Comparison of ENCODE assay signal across 8 cellular contexts in the genomic region with DNA sequence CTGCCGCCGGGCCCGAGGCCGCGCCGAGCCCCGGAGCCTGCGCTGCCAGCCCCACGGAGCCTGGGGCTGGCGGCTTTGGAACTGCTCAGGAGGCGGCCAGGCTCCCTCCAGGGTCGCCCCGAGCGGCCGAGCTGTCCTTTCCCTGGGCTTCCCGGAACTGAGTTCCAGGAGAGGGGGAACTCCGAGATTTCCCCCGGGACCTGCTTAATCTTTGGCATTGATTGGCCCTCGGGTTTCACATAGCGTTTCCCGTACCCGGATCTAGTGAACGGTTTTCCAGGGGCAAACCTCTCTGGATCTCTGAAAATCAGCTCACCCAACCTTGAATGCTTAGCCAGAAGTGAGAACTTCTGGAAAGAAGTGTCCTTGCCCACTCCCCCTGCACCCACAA. TPM values are rescaled to one million over a fixed set of nuclear protein-coding genes. Genes with fewer than 3 reads are reported as not detected.
DNase-seq lines count a peak whose midpoint lies in the region; ATAC-seq and TF ChIP-seq lines count a peak whose summit lies in the region.

No MANE protein-coding gene starts in this region.

- H3K4me1 ChIP-seq in fibroblast of lung (ENCODE audit: control insufficient read depth, extremely low read depth, insufficient read depth, low read length), result peaks cover 5% of the 10 kb centered on the region

- H3K36me3 ChIP-seq in SK-N-MC (ENCODE audit: insufficient read depth, low read length) (no peaks in the 10 kb centered on the region), fibroblast of lung (ENCODE audit: control insufficient read depth, insufficient read depth, low read length) (no peaks in the 10 kb centered on the region)

- H3K4me2 ChIP-seq in fibroblast of lung (ENCODE audit: extremely low read depth, insufficient read depth, low read length), result peak overlapping the region; percentile 86

- peak overlapping the region; percentile 97 for H3K27ac Mint-ChIP-seq in progenitor cell of endocrine pancreas

- no peaks in the 10 kb centered on the region for H3K27me3 ChIP-seq in fibroblast of lung (ENCODE audit: control insufficient read depth, insufficient read depth, low read length)

- peaks cover 4% of the 10 kb centered on the region for H3K36me3 Mint-ChIP-seq in progenitor cell of endocrine pancreas (ENCODE audit: insufficient read depth)

- H3K27me3 Mint-ChIP-seq in progenitor cell of endocrine pancreas, result peaks cover 3% of the 10 kb centered on the region

- H3K9ac ChIP-seq in SK-N-MC (ENCODE audit: insufficient read length), result peak overlapping the region; percentile 95
- H3K9ac ChIP-seq in fibroblast of lung (ENCODE audit: insufficient read depth, low read length), result peak overlapping the region; percentile 94

- H4K20me1 ChIP-seq in fibroblast of lung (ENCODE audit: control insufficient read depth, extremely low read depth, insufficient read depth, low read length), result no peaks in the 10 kb centered on the region

- H3K27ac ChIP-seq in SK-N-MC (peak overlapping the region; percentile 54; the same call in 1 of the 2 replicates), fibroblast of lung (ENCODE audit: insufficient read depth, low read length) (peak overlapping the region; percentile 91)

- DNase-seq in NCI-H524 (lab: John Stamatoyannopoulos, UW) (peak; percentile 22 to 58), NCI-H524 treated with DMSO at 0.1 percent for 48 hours (lab: John Stamatoyannopoulos, UW) (no peak), SK-N-MC (ENCODE audit: low read depth, low spot score) (no peak), fibroblast of lung (ENCODE audit: low read depth in 2 of 2) (peak; percentile 42 to 56), progenitor cell of endocrine pancreas (ENCODE audit: low spot score, unreplicated experiment) (peak; percentile 22)

- TF ChIP-seq CTCF in fibroblast of lung (conservative IDR thresholded peaks at IDR 0.05 in 1 of 2, IDR thresholded peaks at IDR 0.05 in 1 of 2; ENCODE audit: low read depth in 1 of 2, low read length in 2 of 2), result no peak
- no peak for TF ChIP-seq CTCF in progenitor cell of endocrine pancreas (IDR thresholded peaks at IDR 0.05; ENCODE audit: unreplicated experiment)

- peaks cover 6% of the 10 kb centered on the region for H3K4me1 Mint-ChIP-seq in progenitor cell of endocrine pancreas (ENCODE audit: low read depth)

- H3K9me3 Mint-ChIP-seq in progenitor cell of endocrine pancreas (ENCODE audit: low read depth), result no peaks in the 10 kb centered on the region

- peak overlapping the region; percentile 40 for H2AFZ ChIP-seq in fibroblast of lung (ENCODE audit: low read length)

- H3K9me3 ChIP-seq in SK-N-MC (ENCODE audit: low read depth, low read length), result no peaks in the 10 kb centered on the region
- no peaks in the 10 kb centered on the region for H3K9me3 ChIP-seq in fibroblast of lung (ENCODE audit: control insufficient read depth, insufficient read depth, low read depth, low read length)

- peak; percentile 34 for ATAC-seq in HG03135 (IDR thresholded peaks at IDR 0.05; ENCODE audit: unreplicated experiment)
- ATAC-seq in HG02763 (IDR thresholded peaks at IDR 0.05; ENCODE audit: unreplicated experiment), result no peak
- ATAC-seq in GM21825 (IDR thresholded peaks at IDR 0.05; ENCODE audit: unreplicated experiment), result no peak

- H3K4me3 ChIP-seq in SK-N-MC, result peak overlapping the region; percentile 94
- peak overlapping the region; percentile 67 to 79 (median 73) for H3K4me3 ChIP-seq in fibroblast of lung (replicated peaks in 1 of 4; ENCODE audit: control extremely low read depth in 1 of 4, insufficient read depth in 1 of 4, low read depth in 3 of 4, low read length in 4 of 4)

- peak overlapping the region; percentile 85 for H3K4me3 Mint-ChIP-seq in progenitor cell of endocrine pancreas (ENCODE audit: low read depth)

- H3K79me2 ChIP-seq in fibroblast of lung (ENCODE audit: control insufficient read depth, insufficient read depth, low read length), result peaks cover 2% of the 10 kb centered on the region

RNA-seq across cellular contexts. Expression of a gene that starts 0.5 kb away (rescaled TPM):
- total RNA-seq in fibroblast of lung, result 23.5 and 24.4 TPM in 2 replicates
- 15.2 and 17.7 TPM in 2 replicates for polyA plus RNA-seq in fibroblast of lung
- 20.1 and 22.4 TPM in 2 replicates for polyA plus RNA-seq in fibroblast of lung (2012)
- 48.0 and 51.9 TPM in 2 replicates for polyA minus RNA-seq in fibroblast of lung (ENCODE audit: low replicate concordance)
- 36.0 and 36.2 TPM in 2 replicates for total RNA-seq in progenitor cell of endocrine pancreas

RNA-seq across cellular contexts. Expression of a gene that starts 57.6 kb away (rescaled TPM):
- total RNA-seq in fibroblast of lung, result 20.0 and 20.6 TPM in 2 replicates
- polyA plus RNA-seq in fibroblast of lung, result 14.3 and 22.1 TPM in 2 replicates
- polyA plus RNA-seq in fibroblast of lung (2012), result 16.8 and 23.7 TPM in 2 replicates
- 22.8 and 24.7 TPM in 2 replicates for polyA minus RNA-seq in fibroblast of lung (ENCODE audit: low replicate concordance)
- total RNA-seq in progenitor cell of endocrine pancreas, result 5.5 and 6.6 TPM in 2 replicates

Comparison
In these comparisons a context has a peak if more than half of its experiments do, and no peak if none do; other contexts are left out.
1. DNase-seq: peak in NCI-H524 (2 of 2), fibroblast of lung (2 of 2) and progenitor cell of endocrine pancreas (single experiment); none in NCI-H524 treated with DMSO at 0.1 percent for 48 hours (single experiment) and SK-N-MC (single experiment).